Comparison of ENCODE assay signal across 8 cellular contexts in genomic region chr19:48719263-48720171, GRCh38. TPM values are rescaled to one million over a fixed set of nuclear protein-coding genes. Genes with fewer than 3 reads are reported as not detected.
DNase-seq lines count a peak whose midpoint lies in the region; ATAC-seq and TF ChIP-seq lines count a peak whose summit lies in the region.

Gene MAMSTR, minus strand, starts transcription at chr19:48719725. Its CDS starts 694 bp downstream, at chr19:48719031.

- TF ChIP-seq EP300 in neural cell (conservative IDR thresholded peaks at IDR 0.05; ENCODE audit: poor library complexity, severe bottlenecking), result no peak

- DNase-seq in NB4 (ENCODE audit: low read depth) (no peak), kidney glomerular epithelial cell (lab: John Stamatoyannopoulos, UW) (no peak), DMS153 (lab: John Stamatoyannopoulos, UW) (no peak), ecto neural progenitor cell (ENCODE audit: low spot score) (no peak)

- H3K4me3 ChIP-seq in BLaER1 (peak within 1 kb of the TSS; percentile 66), NB4 (ENCODE audit: low read depth, low read length) (peak within 1 kb of the TSS; percentile 58), ectodermal cell (ENCODE audit: insufficient read depth, low read depth, low read length) (peak within 1 kb of the TSS; percentile 62), neural cell (ENCODE audit: low read length) (peak within 1 kb of the TSS; percentile 70)

- H2AFZ ChIP-seq in neural cell (ENCODE audit: low read depth, low read length), result no peak within 1 kb of the TSS

- H3K79me2 ChIP-seq in neural cell (replicated peaks; ENCODE audit: insufficient read depth, low read length), result no peaks in the 10 kb centered on the region

- no peaks in the 10 kb centered on the region for H3K9me3 ChIP-seq in BLaER1
- no peaks in the 10 kb centered on the region for H3K9me3 ChIP-seq in ectodermal cell (ENCODE audit: control insufficient read depth, low read length)
- no peaks in the 10 kb centered on the region for H3K9me3 ChIP-seq in neural cell (ENCODE audit: low read length)

- H3K27ac ChIP-seq in BLaER1 (peak within 1 kb of the TSS; percentile 73), ectodermal cell (ENCODE audit: insufficient read depth, low read depth, low read length, poor library complexity, severe bottlenecking) (no peak within 1 kb of the TSS), neural cell (ENCODE audit: low read length) (no peak within 1 kb of the TSS)

- H3K4me2 ChIP-seq in BLaER1 (peak within 1 kb of the TSS; percentile 81), neural cell (ENCODE audit: low read length) (no peak within 1 kb of the TSS)

- H3K4me1 ChIP-seq in BLaER1 (peaks cover 50% of the 10 kb centered on the region), ectodermal cell (ENCODE audit: control insufficient read depth, insufficient read depth, low read length) (peaks cover 27% of the 10 kb centered on the region)

- TF ChIP-seq CTCF in NB4 (IDR thresholded peaks at IDR 0.05; ENCODE audit: low read depth, low read length) (no peak), neural cell (IDR thresholded peaks at IDR 0.05; ENCODE audit: poor library complexity, severe bottlenecking) (no peak)

- H3F3A ChIP-seq in neural cell (ENCODE audit: insufficient read depth, low read length, poor library complexity, severe bottlenecking), result no peaks in the 10 kb centered on the region

- TF ChIP-seq POLR2A in NB4 (IDR thresholded peaks at IDR 0.05; ENCODE audit: extremely low read depth, insufficient read length), result no peak

- TF ChIP-seq RAD21 in neural cell (conservative IDR thresholded peaks at IDR 0.05), result no peak

- no peak for ATAC-seq in GM21526 (IDR thresholded peaks at IDR 0.05; ENCODE audit: low FRiP score, unreplicated experiment)

- H3K36me3 ChIP-seq in BLaER1 (0 out of 2 replicates have a peak, but pooled peaks cover 10% of the 10 kb centered on the region), ectodermal cell (ENCODE audit: control insufficient read depth, insufficient read depth, low read length) (no peaks in the 10 kb centered on the region), neural cell (ENCODE audit: insufficient read depth, low read length) (no peaks in the 10 kb centered on the region)

- H4K20me1 ChIP-seq in BLaER1 (no peaks in the 10 kb centered on the region), neural cell (ENCODE audit: insufficient read depth) (no peaks in the 10 kb centered on the region)

- H3K9ac ChIP-seq in BLaER1, result peak within 1 kb of the TSS; percentile 11
- no peak within 1 kb of the TSS for H3K9ac ChIP-seq in neural cell (ENCODE audit: low read length)

- H3K27me3 ChIP-seq in BLaER1 (no peaks in the 10 kb centered on the region), ectodermal cell (ENCODE audit: control insufficient read depth, insufficient read depth, low read length, poor library complexity, severe bottlenecking) (no peaks in the 10 kb centered on the region), neural cell (ENCODE audit: insufficient read depth, low read depth, low read length) (no peaks in the 10 kb centered on the region)

- H3K9me2 ChIP-seq in neural cell (ENCODE audit: insufficient read depth, low read length), result no peaks in the 10 kb centered on the region

- 88 to 90% methylated on average over 33 of the region's 33 CpGs for WGBS in ectodermal cell, 2 experiments

TF ChIP-seq in neural cell, 6 proteins besides CTCF, POLR2A, EP300 and RAD21:
- TF ChIP-seq REST (IDR thresholded peaks at IDR 0.05; ENCODE audit: borderline replicate concordance), result no peak
- TF ChIP-seq EZH2 (IDR thresholded peaks at IDR 0.05; ENCODE audit: borderline replicate concordance, insufficient read depth, low read length, poor library complexity, severe bottlenecking), result no peak
- TF ChIP-seq MXI1 (conservative IDR thresholded peaks at IDR 0.05; ENCODE audit: poor library complexity, severe bottlenecking), result no peak
- no peak for TF ChIP-seq SMC3 (conservative IDR thresholded peaks at IDR 0.05; ENCODE audit: poor library complexity)
- no peak for TF ChIP-seq TAF1 (IDR thresholded peaks at IDR 0.05; ENCODE audit: low read depth)
- TF ChIP-seq POLR2AphosphoS5 (IDR thresholded peaks at IDR 0.05), result no peak

RNA-seq across cellular contexts. Expression of gene MAMSTR, which starts in this region (rescaled TPM):
- polyA plus RNA-seq in ectodermal cell (2013, experiment 1 of 4), result 2.7 TPM
- 2.3 TPM for polyA plus RNA-seq in ectodermal cell (2013, experiment 2 of 4)
- polyA plus RNA-seq in ectodermal cell (2013, experiment 3 of 4), result 1.2 TPM
- polyA plus RNA-seq in ectodermal cell (2013, experiment 4 of 4), result 1.4 TPM
- 0.36 and 0.96 TPM in 2 replicates for polyA plus RNA-seq in neural cell
- 0.69 and 0.73 TPM in 2 replicates for polyA minus RNA-seq in neural cell
